32 cellular contexts compared by ENCODE assay signal in genomic region chr19:46461537-46461936, GRCh38. TPM values are rescaled to one million over a fixed set of nuclear protein-coding genes. Genes with fewer than 3 reads are reported as not detected.
DNase-seq lines count a peak whose midpoint lies in the region; ATAC-seq and TF ChIP-seq lines count a peak whose summit lies in the region.
"Had no signal": no experiment of that assay in that cellular context is flagged by ENCODE, and none has a peak within 500 bp of the region (broad histone marks: within the 10 kb centered on the region; RNA-seq: fewer than 3 reads in every experiment).

No MANE protein-coding gene starts in this region.

- H3K27me3 Mint-ChIP-seq in glutamatergic neuron (ENCODE audit: unreplicated experiment) (peaks cover 1% of the 10 kb centered on the region), immature natural killer cell (ENCODE audit: low read depth in 3 of 3) (peaks cover 4 to 8% (median 6%) of the 10 kb centered on the region in 3 donors)

- no peaks in the 10 kb centered on the region for H3K9me3 Mint-ChIP-seq in glutamatergic neuron (ENCODE audit: unreplicated experiment)
- no peaks in the 10 kb centered on the region for H3K9me3 Mint-ChIP-seq in immature natural killer cell
- H3K9me3 Mint-ChIP-seq: natural killer cell had no signal

- H3K4me3 Mint-ChIP-seq in glutamatergic neuron (ENCODE audit: unreplicated experiment): no peak overlapping the region
- no peak overlapping the region for H3K4me3 Mint-ChIP-seq in immature natural killer cell
- H3K4me3 Mint-ChIP-seq: IgD-negative memory B cell, natural killer cell had no signal

- H3K4me2 ChIP-seq in smooth muscle cell: no peak overlapping the region
- H3K4me2 ChIP-seq: hepatocyte had no signal

- H3F3A ChIP-seq in smooth muscle cell (ENCODE audit: low read depth): no peaks in the 10 kb centered on the region

- H2AFZ ChIP-seq in smooth muscle cell (ENCODE audit: low read depth): no peak overlapping the region
- H2AFZ ChIP-seq: hepatocyte had no signal

- H3K27ac Mint-ChIP-seq in glutamatergic neuron (ENCODE audit: unreplicated experiment): peak overlapping the region; percentile 33
- no peak overlapping the region for H3K27ac Mint-ChIP-seq in immature natural killer cell
- H3K27ac Mint-ChIP-seq: IgD-negative memory B cell, natural killer cell had no signal

- no peaks in the 10 kb centered on the region for H3K79me2 ChIP-seq in smooth muscle cell (ENCODE audit: low read depth)
- H3K79me2 ChIP-seq: hepatocyte had no signal

- H3K9ac ChIP-seq in smooth muscle cell (ENCODE audit: low read depth): no peak overlapping the region

- H3K27me3 ChIP-seq in RWPE2 (ENCODE audit: insufficient read depth, poor library complexity, severe bottlenecking) (no peaks in the 10 kb centered on the region), smooth muscle cell (ENCODE audit: low read depth) (no peaks in the 10 kb centered on the region)
- H3K27me3 ChIP-seq: gastrocnemius medialis, hepatocyte had no signal

- peaks cover 27% of the 10 kb centered on the region for H3K4me1 ChIP-seq in RWPE2 (ENCODE audit: insufficient read depth, poor library complexity, severe bottlenecking)
- no peaks in the 10 kb centered on the region for H3K4me1 ChIP-seq in smooth muscle cell (ENCODE audit: low read depth)
- H3K4me1 ChIP-seq: gastrocnemius medialis, psoas muscle, sigmoid colon had no signal

- DNase-seq in DMS 273 treated with DMSO at 0.1 percent for 48 hours (lab: John Stamatoyannopoulos, UW) (peak; percentile 29), M059J (ENCODE audit: low read depth) (peak; percentile 39), RWPE2 (ENCODE audit: low spot score) (peak; percentile 79), glutamatergic neuron (no peak), immature natural killer cell (no peak), SHP77 treated with DMSO at 0.1 percent for 48 hours (lab: John Stamatoyannopoulos, UW) (no peak), smooth muscle cell (lab: John Stamatoyannopoulos, UW; ENCODE audit: unreplicated experiment) (no peak)
- DNase-seq: activated CD4-positive, alpha-beta T cell treated with anti-CD3 and anti-CD28 coated beads, Interleukin-2, amount 50 U/mL, for 48 hours; activated CD4-positive, CD25-positive, alpha-beta regulatory T cell treated with anti-CD3 and anti-CD28 coated beads, Interleukin-2, amount 50 U/mL, for 72 hours; activated T-cell treated with anti-CD3 and anti-CD28 coated beads, Interleukin-2, amount 50 U/mL, for 48 hours; COR-L47; dermis blood vessel endothelial cell; DND-41; esophagus squamous epithelium; gastrocnemius medialis; MM.1S; mucosa of descending colon; natural killer cell; NCI-H1417; NCI-H2081; NCI-H446; occipital lobe; psoas muscle; sigmoid colon; stimulated activated CD4-positive, alpha-beta T cell treated with anti-CD3 and anti-CD28 coated beads, Interleukin-4, amount 100 ng/mL, for 24 hours; transverse colon had no signal

- H3K9me3 ChIP-seq in RWPE2 (ENCODE audit: severe bottlenecking) (no peaks in the 10 kb centered on the region), smooth muscle cell (replicated peaks; ENCODE audit: low read depth) (no peaks in the 10 kb centered on the region)
- H3K9me3 ChIP-seq: esophagus squamous epithelium, gastrocnemius medialis, mucosa of descending colon, psoas muscle, sigmoid colon, transverse colon had no signal

- TF ChIP-seq CTCF in RWPE2 (IDR thresholded peaks at IDR 0.05; ENCODE audit: poor library complexity, severe bottlenecking) (no peak), glutamatergic neuron (IDR thresholded peaks at IDR 0.05; ENCODE audit: partially characterized antibody, unreplicated experiment) (no peak), smooth muscle cell (IDR thresholded peaks at IDR 0.05; ENCODE audit: borderline replicate concordance, insufficient read depth, poor library complexity, severe bottlenecking) (no peak)

- H3K4me1 Mint-ChIP-seq in glutamatergic neuron (ENCODE audit: low read depth, unreplicated experiment) (peaks cover 4% of the 10 kb centered on the region), immature natural killer cell (no peaks in the 10 kb centered on the region)
- H3K4me1 Mint-ChIP-seq: natural killer cell had no signal

- 93% methylated on average over 2 of the region's 2 CpGs for WGBS in smooth muscle cell (ENCODE audit: low lambda C conversion rate)

- H3K4me3 ChIP-seq in RWPE2 (ENCODE audit: severe bottlenecking) (no peak overlapping the region), smooth muscle cell (no peak overlapping the region)
- H3K4me3 ChIP-seq: esophagus squamous epithelium, gastrocnemius medialis, hepatocyte, lung, mucosa of descending colon, psoas muscle, sigmoid colon, transverse colon had no signal

- no peaks in the 10 kb centered on the region for H4K20me1 ChIP-seq in smooth muscle cell (ENCODE audit: low read depth)

- peak overlapping the region; percentile 72 for H3K27ac ChIP-seq in RWPE2 (ENCODE audit: poor library complexity, severe bottlenecking)
- no peak overlapping the region for H3K27ac ChIP-seq in smooth muscle cell (ENCODE audit: low read depth)
- H3K27ac ChIP-seq: esophagus squamous epithelium, gastrocnemius medialis, hepatocyte, psoas muscle, sigmoid colon, transverse colon had no signal

- ATAC-seq in RWPE2 (ENCODE audit: low read depth): peak; percentile 87
- ATAC-seq: gastrocnemius medialis, mucosa of descending colon, natural killer cell, psoas muscle had no signal

- H3K36me3 ChIP-seq in RWPE2 (ENCODE audit: low read depth) (no peaks in the 10 kb centered on the region), smooth muscle cell (ENCODE audit: low read depth) (no peaks in the 10 kb centered on the region)
- H3K36me3 ChIP-seq: esophagus squamous epithelium, gastrocnemius medialis, sigmoid colon, transverse colon had no signal

- H3K36me3 Mint-ChIP-seq in glutamatergic neuron (ENCODE audit: unreplicated experiment) (no peaks in the 10 kb centered on the region), immature natural killer cell (no peaks in the 10 kb centered on the region)
- H3K36me3 Mint-ChIP-seq: IgD-negative memory B cell, natural killer cell had no signal

RNA-seq across cellular contexts. Expression of gene PNMA8A, which starts 9.8 kb away (rescaled TPM):
- 3.1 and 5.0 TPM in 2 replicates for total RNA-seq in M059J (2014; rRNA removed; shearing (Covaris generic))
- total RNA-seq in glutamatergic neuron (ENCODE audit: unreplicated experiment) (14.1 TPM), smooth muscle cell (6.5 and 16.4 TPM in 2 replicates)
- polyA plus RNA-seq in immature natural killer cell (not detected), smooth muscle cell (3.6 and 5.9 TPM in 2 replicates)
- total RNA-seq: HT-29; natural killer cell; T-helper 2 cell treated with Interferon-gamma antibody and Interleukin-4, amounts not matched to agents 100 ng/mL and 5 ng/mL, for 36 hours had no signal
- polyA plus RNA-seq: IgD-negative memory B cell had no signal

RNA-seq across cellular contexts. Expression of gene PNMA8C, which starts 32.8 kb away (rescaled TPM):
- not detected in 2 replicates for total RNA-seq in M059J (2014; rRNA removed; shearing (Covaris generic))
- total RNA-seq in glutamatergic neuron (ENCODE audit: unreplicated experiment) (5.3 TPM), smooth muscle cell (not detected in 2 replicates)
- polyA plus RNA-seq in immature natural killer cell (under 1 TPM in 1 of 3 donors, not detected in 2; 0.04 TPM), smooth muscle cell (not detected in 2 replicates)
- total RNA-seq: dermis blood vessel endothelial cell; esophagus squamous epithelium; gastrocnemius medialis; HT-29; psoas muscle; T-helper 2 cell treated with Interferon-gamma antibody and Interleukin-4, amounts not matched to agents 100 ng/mL and 5 ng/mL, for 36 hours; transverse colon had no signal
- polyA plus RNA-seq: BJ, hepatocyte, IgD-negative memory B cell had no signal

RNA-seq across cellular contexts. Expression of gene PNMA8B, which starts 34.1 kb away (rescaled TPM):
- total RNA-seq in M059J (2014; rRNA removed; shearing (Covaris generic)): 0.07 TPM in 1 of 2 replicates, not detected in the other
- total RNA-seq in glutamatergic neuron (ENCODE audit: unreplicated experiment): 0.76 TPM
- not detected for polyA plus RNA-seq in immature natural killer cell
- total RNA-seq in smooth muscle cell: 0.49 and 1.0 TPM in 2 replicates
- 1.2 TPM in 2 replicates for polyA plus RNA-seq in smooth muscle cell
- total RNA-seq: HT-29; T-helper 2 cell treated with Interferon-gamma antibody and Interleukin-4, amounts not matched to agents 100 ng/mL and 5 ng/mL, for 36 hours had no signal
- polyA plus RNA-seq: IgD-negative memory B cell had no signal

RNA-seq across cellular contexts. Expression of gene CCDC8, which starts 48.2 kb away (rescaled TPM):
- total RNA-seq in M059J (2014; rRNA removed; shearing (Covaris generic)): not detected in 2 replicates
- total RNA-seq in glutamatergic neuron (ENCODE audit: unreplicated experiment) (6.3 TPM), smooth muscle cell (17.9 and 19.4 TPM in 2 replicates)
- polyA plus RNA-seq in immature natural killer cell (not detected), smooth muscle cell (44.5 and 53.9 TPM in 2 replicates)
- total RNA-seq: HT-29; natural killer cell; T-helper 2 cell treated with Interferon-gamma antibody and Interleukin-4, amounts not matched to agents 100 ng/mL and 5 ng/mL, for 36 hours had no signal
- polyA plus RNA-seq: IgD-negative memory B cell had no signal

Comparison
In these comparisons a context has a peak if more than half of its experiments do, and no peak if none do; other contexts are left out.
1. DNase-seq: peak in DMS 273 treated with DMSO at 0.1 percent for 48 hours (single experiment), M059J (single experiment) and RWPE2 (single experiment); none in glutamatergic neuron (single experiment), immature natural killer cell (0 of 3), SHP77 treated with DMSO at 0.1 percent for 48 hours (single experiment) and smooth muscle cell (single experiment).